1 cellular context compared by ENCODE assay signal in genomic region chr1:7266561-7266960, GRCh38.
TF ChIP-seq lines count a peak whose summit lies in the region.

No MANE protein-coding gene starts in this region.

TF ChIP-seq in HepG2, 621 proteins besides CTCF, POLR2A, EP300 and RAD21 (continued from another document):
- TF ChIP-seq KIAA2018 (CRISPR knock-in tag; IDR thresholded peaks at IDR 0.05; ENCODE audit: borderline replicate concordance): no peak
- TF ChIP-seq ZNF83 (CRISPR knock-in tag; IDR thresholded peaks at IDR 0.05; ENCODE audit: borderline replicate concordance): no peak
- TF ChIP-seq HNF4G (IDR thresholded peaks at IDR 0.05; ENCODE audit: borderline replicate concordance, low read depth, low read length): no peak
- TF ChIP-seq HNF4G (CRISPR knock-in tag; IDR thresholded peaks at IDR 0.05; ENCODE audit: borderline replicate concordance, low read depth): no peak
- TF ChIP-seq NAIF1 (CRISPR knock-in tag; IDR thresholded peaks at IDR 0.05; ENCODE audit: borderline replicate concordance): no peak
- no peak for TF ChIP-seq TBL1XR1 (IDR thresholded peaks at IDR 0.05; ENCODE audit: borderline replicate concordance, low read length, partially characterized antibody)
- no peak for TF ChIP-seq CHCHD3 (CRISPR knock-in tag; IDR thresholded peaks at IDR 0.05)
- TF ChIP-seq ZNF20 (CRISPR knock-in tag; IDR thresholded peaks at IDR 0.05): no peak
